ENCODE assay signal across 8 cellular contexts in genomic region chr13:45341034-45341798, GRCh38. TPM values are rescaled to one million over a fixed set of nuclear protein-coding genes. Genes with fewer than 3 reads are reported as not detected.
DNase-seq lines count a peak whose midpoint lies in the region; ATAC-seq and TF ChIP-seq lines count a peak whose summit lies in the region.

Gene TPT1 (minus strand): TSS chr13:45341183. CDS start chr13:45341069, 114 bp downstream.

- H3K36me3 Mint-ChIP-seq in activated T-cell treated with anti-CD3 and anti-CD28 coated beads, Interleukin-2, amount 50 U/mL, for 24 hours (ENCODE audit: low read depth): peaks cover 78% of the 10 kb centered on the region

- no TSS peak for BruUV-seq in PC-9 (replicated peaks; lab: Mats Ljungman, UMichigan)

- peak within 1 kb of the TSS; percentile 96 for H3K9ac ChIP-seq in muscle layer of colon (ENCODE audit: low read length)

- H3K4me3 Mint-ChIP-seq in activated T-cell treated with anti-CD3 and anti-CD28 coated beads, Interleukin-2, amount 50 U/mL, for 24 hours: peak within 1 kb of the TSS; percentile 98

- H3K9me3 Mint-ChIP-seq in activated T-cell treated with anti-CD3 and anti-CD28 coated beads, Interleukin-2, amount 50 U/mL, for 24 hours: no peaks in the 10 kb centered on the region

- H3K27ac Mint-ChIP-seq in activated T-cell treated with anti-CD3 and anti-CD28 coated beads, Interleukin-2, amount 50 U/mL, for 24 hours: peak within 1 kb of the TSS; percentile 100

- DNase-seq in DMS153 (lab: John Stamatoyannopoulos, UW) (peak; percentile 97), PC-9 (peak; percentile 94 to 99), erythroblast (lab: John Stamatoyannopoulos, UW) (peak; percentile 100)
- DNase-seq in Jurkat, Clone E6-1 (ENCODE audit: low read depth, low spot score): peak; percentile 96
- DNase-seq in activated T-cell treated with anti-CD3 and anti-CD28 coated beads, Interleukin-2, amount 50 U/mL, for 24 hours: peak; percentile 99
- peak; percentile 99 for DNase-seq in stimulated activated CD8-positive, alpha-beta memory T cell treated with anti-CD3 and anti-CD28 coated beads, Interleukin-7, amount 100 ng/mL, for 24 hours (ENCODE audit: low read depth)

- H3K9me2 ChIP-seq in PC-9 (ENCODE audit: insufficient read depth): no peaks in the 10 kb centered on the region

- H3K27me3 ChIP-seq in PC-9 (ENCODE audit: insufficient read depth, low read depth) (no peaks in the 10 kb centered on the region), muscle layer of colon (ENCODE audit: control insufficient read depth in 1 of 2, insufficient read depth in 2 of 2, low read length in 2 of 2) (no peaks in the 10 kb centered on the region)

- no peak for TF ChIP-seq CTCF in PC-9 (conservative IDR thresholded peaks at IDR 0.05)

- H3F3A ChIP-seq in PC-9 (ENCODE audit: insufficient read depth, low read depth): peaks cover 57% of the 10 kb centered on the region

- intact Hi-C loops in PC-9 (cut with micrococcal nuclease; ENCODE audit: unreplicated experiment): loop anchor here (1.0 to 2.0 kb wide), 3 partner anchors 20 to 54 kb away; no protein-coding TSS in a partner anchor

- H3K4me1 ChIP-seq in PC-9 (replicated peaks; ENCODE audit: insufficient read depth): peaks cover 45% of the 10 kb centered on the region
- H3K4me1 ChIP-seq in muscle layer of colon (ENCODE audit: insufficient read depth, low read length): peaks cover 42% of the 10 kb centered on the region

- H3K4me2 ChIP-seq in PC-9: peak within 1 kb of the TSS; percentile 94

- H3K79me2 ChIP-seq in PC-9 (ENCODE audit: low read depth): peaks cover 70% of the 10 kb centered on the region

- ATAC-seq in GM21619 (IDR thresholded peaks at IDR 0.05; ENCODE audit: unreplicated experiment): peak; percentile 83

- peaks cover 40% of the 10 kb centered on the region for H3K36me3 ChIP-seq in PC-9 (ENCODE audit: low read depth)
- peaks cover 39% of the 10 kb centered on the region for H3K36me3 ChIP-seq in muscle layer of colon (ENCODE audit: insufficient read depth, low read length)

- H3K4me3 ChIP-seq in Jurkat, Clone E6-1 (ENCODE audit: low read length): peak within 1 kb of the TSS; percentile 93
- peak within 1 kb of the TSS; percentile 95 for H3K4me3 ChIP-seq in PC-9
- H3K4me3 ChIP-seq in muscle layer of colon (ENCODE audit: low read depth in 1 of 2, low read length in 2 of 2): peak within 1 kb of the TSS; percentile 100

- H3K9me3 ChIP-seq in PC-9 (ENCODE audit: insufficient read depth, low read depth) (no peaks in the 10 kb centered on the region), muscle layer of colon (ENCODE audit: low read length) (no peaks in the 10 kb centered on the region)

- POLR2A ChIA-PET in PC-9 (lab: Charles Lee; ENCODE audit: unreplicated experiment): interaction anchor here (0.5 to 1.2 kb wide), 15 partner anchors 8 to 407 kb away, joined by 3 to 49 read pairs (median 6); no protein-coding TSS in a partner anchor

- CTCF ChIA-PET in PC-9 (lab: Charles Lee): interaction anchor here (0.6 to 1.4 kb wide), 2 partner anchors 26 to 361 kb away, joined by 4 to 10 read pairs; no protein-coding TSS in a partner anchor

- TF ChIP-seq POLR2A in erythroblast (IDR thresholded peaks at IDR 0.05; ENCODE audit: low read length): peak; percentile 83

- peaks cover 50% of the 10 kb centered on the region for H3K4me1 Mint-ChIP-seq in activated T-cell treated with anti-CD3 and anti-CD28 coated beads, Interleukin-2, amount 50 U/mL, for 24 hours (ENCODE audit: low read depth)

- H2AFZ ChIP-seq in PC-9: peak within 1 kb of the TSS; percentile 90

- H3K27ac ChIP-seq in PC-9 (peak within 1 kb of the TSS; percentile 97), muscle layer of colon (ENCODE audit: low read depth, low read length) (peak within 1 kb of the TSS; percentile 100)

- H4K20me1 ChIP-seq in PC-9 (ENCODE audit: insufficient read depth): peaks cover 41% of the 10 kb centered on the region

- H3K27me3 Mint-ChIP-seq in activated T-cell treated with anti-CD3 and anti-CD28 coated beads, Interleukin-2, amount 50 U/mL, for 24 hours: no peaks in the 10 kb centered on the region

RNA-seq across cellular contexts. Expression of gene TPT1, which starts in this region (rescaled TPM):
- 3,151 TPM for polyA plus RNA-seq in Jurkat, Clone E6-1 (2012; ENCODE audit: insufficient read depth, insufficient read length)
- total RNA-seq in PC-9 (2021): 1,968 and 2,237 TPM in 2 replicates

Comparison
In these comparisons a context has a peak if more than half of its experiments do, and no peak if none do; other contexts are left out.
1. Peak in every context shown above with its lines: DNase-seq, ATAC-seq, H3K4me3 ChIP-seq and H3K27ac ChIP-seq.